ENCODE assay signal across 34 cellular contexts in genomic region chr14:76943072-76943471, GRCh38.
"Had no signal": no experiment of that assay in that cellular context is flagged by ENCODE, and none has a peak within 500 bp of the region (broad histone marks: within the 10 kb centered on the region; RNA-seq: fewer than 3 reads in every experiment).

No MANE protein-coding gene starts in this region.

- ATAC-seq: body of pancreas; gastroesophageal sphincter; heart left ventricle; left colon; naive thymus-derived CD8-positive, alpha-beta T cell; sciatic nerve had no signal

- DNase-seq: activated B cell treated with CpG ODN at 0.5 μM for 24 hours; activated T-cell treated with anti-CD3 and anti-CD28 coated beads, Interleukin-2, amount 50 U/mL, for 4 hours; anterior cingulate cortex; body of pancreas; cerebellar nuclear complex; dorsolateral prefrontal cortex; effector memory CD4-positive, alpha-beta T cell; erythroblast; heart left ventricle; hypothalamus; immature natural killer cell; kidney; left colon; mammary epithelial cell; midbrain; naive thymus-derived CD8-positive, alpha-beta T cell; ovary; stimulated activated CD4-positive, alpha-beta T cell treated with anti-CD3 and anti-CD28 coated beads, Interleukin-4, amount 100 ng/mL, for 24 hours; T-helper 1 cell; trophoblast cell had no signal

- H3K9me3 ChIP-seq: body of pancreas, gastroesophageal sphincter, heart left ventricle, ovary, thoracic aorta had no signal

- FAIRE-seq: kidney, urothelium cell line had no signal

- H3K36me3 Mint-ChIP-seq: activated CD4-positive, alpha-beta memory T cell treated with anti-CD3 and anti-CD28 coated beads for 36 hours; activated naive CD8-positive, alpha-beta T cell; immature natural killer cell; naive thymus-derived CD8-positive, alpha-beta T cell; stimulated activated effector memory CD8-positive, alpha-beta T cell treated with anti-CD3 and anti-CD28 coated beads, Interleukin-12 subunit alpha, Interleukin-12 subunit beta, amount 100 ng/mL, for 72 hours had no signal

- H3K27ac Mint-ChIP-seq: activated B cell treated with CpG ODN at 0.5 μM for 24 hours; immature natural killer cell; progenitor cell of endocrine pancreas; stimulated activated effector memory CD8-positive, alpha-beta T cell treated with anti-CD3 and anti-CD28 coated beads, Interleukin-12 subunit alpha, Interleukin-12 subunit beta, amount 100 ng/mL, for 72 hours had no signal

- H3K27ac ChIP-seq: body of pancreas, coronary artery, dorsolateral prefrontal cortex, gastroesophageal sphincter, heart left ventricle, ovary, skin epidermis, thoracic aorta had no signal

- H3K27me3 ChIP-seq: body of pancreas, cardiac muscle cell, dorsolateral prefrontal cortex, gastroesophageal sphincter, heart left ventricle, ovary had no signal

- H3K4me3 Mint-ChIP-seq: activated B cell treated with CpG ODN at 0.5 μM for 24 hours; activated CD4-positive, alpha-beta memory T cell treated with anti-CD3 and anti-CD28 coated beads for 36 hours; activated naive CD8-positive, alpha-beta T cell; activated T-cell treated with anti-CD3 and anti-CD28 coated beads, Interleukin-2, amount 50 U/mL, for 4 hours; immature natural killer cell; naive thymus-derived CD8-positive, alpha-beta T cell; stimulated activated effector memory CD8-positive, alpha-beta T cell treated with anti-CD3 and anti-CD28 coated beads, Interleukin-12 subunit alpha, Interleukin-12 subunit beta, amount 100 ng/mL, for 72 hours; stimulated activated naive CD8-positive, alpha-beta T cell treated with anti-CD3 and anti-CD28 coated beads, Interleukin-15, Interleukin-2, amounts not matched to agents 100 ng/mL and 50 ng/mL, for 24 hours; T-helper 2 cell treated with Interferon-gamma antibody and Interleukin-4, amounts not matched to agents 5 μg/mL and 100 μg/mL, for 36 hours had no signal

- H3K27me3 Mint-ChIP-seq: activated B cell treated with CpG ODN at 0.5 μM for 24 hours; activated CD4-positive, alpha-beta memory T cell treated with anti-CD3 and anti-CD28 coated beads for 36 hours; activated naive CD8-positive, alpha-beta T cell; activated T-helper 17 cell treated with anti-CD3 and anti-CD28 coated beads, Interleukin-2, amount 50 U/mL, for 72 hours; naive thymus-derived CD8-positive, alpha-beta T cell; progenitor cell of endocrine pancreas; stimulated activated naive CD8-positive, alpha-beta T cell treated with anti-CD3 and anti-CD28 coated beads, Interleukin-15, Interleukin-2, amounts not matched to agents 100 ng/mL and 50 ng/mL, for 24 hours had no signal

- H3K36me3 ChIP-seq: cardiac muscle cell, gastroesophageal sphincter, heart left ventricle, ovary, thoracic aorta had no signal

- H3K9me3 Mint-ChIP-seq: activated B cell treated with CpG ODN at 0.5 μM for 24 hours; activated CD4-positive, alpha-beta memory T cell treated with anti-CD3 and anti-CD28 coated beads for 36 hours; activated T-cell treated with anti-CD3 and anti-CD28 coated beads, Interleukin-2, amount 50 U/mL, for 4 hours; activated T-helper 17 cell treated with anti-CD3 and anti-CD28 coated beads, Interleukin-2, amount 50 U/mL, for 72 hours; immature natural killer cell; naive thymus-derived CD8-positive, alpha-beta T cell; stimulated activated effector memory CD8-positive, alpha-beta T cell treated with anti-CD3 and anti-CD28 coated beads, Interleukin-12 subunit alpha, Interleukin-12 subunit beta, amount 100 ng/mL, for 72 hours; stimulated activated naive CD8-positive, alpha-beta T cell treated with anti-CD3 and anti-CD28 coated beads, Interleukin-15, Interleukin-2, amounts not matched to agents 100 ng/mL and 50 ng/mL, for 24 hours; T-helper 2 cell treated with Interferon-gamma antibody and Interleukin-4, amounts not matched to agents 5 μg/mL and 100 μg/mL, for 36 hours had no signal

- H3K4me3 ChIP-seq: body of pancreas, cardiac muscle cell, coronary artery, dorsolateral prefrontal cortex, gastroesophageal sphincter, heart left ventricle, ovary, skin epidermis, thoracic aorta had no signal
